8 cellular contexts compared by ENCODE assay signal in genomic region chr6:161748535-161749386, GRCh38.
A peak's percentile ranks its signal among the peaks of the same experiment; 100 is the strongest.
DNase-seq lines count a peak whose midpoint lies in the region; ATAC-seq and TF ChIP-seq lines count a peak whose summit lies in the region.

No MANE protein-coding gene starts in this region.

- H3F3A ChIP-seq in GM23248 (ENCODE audit: insufficient read depth) = no peaks in the 10 kb centered on the region

- H3K4me2 ChIP-seq in GM23248 (ENCODE audit: unreplicated experiment) = no peak overlapping the region

- ATAC-seq in RWPE2 (ENCODE audit: low read depth) = no peak
- peak in 1 of 8 donors; percentile 45 for ATAC-seq in heart right ventricle
- no peak for ATAC-seq in stimulated activated memory B cell treated with anti-CD40 and anti-IgM and Interleukin-4, amounts not matched to agents 10 μg/mL and 1 μg/mL and 100 μg/mL, for 72 hours
- ATAC-seq in HG02938 (IDR thresholded peaks at IDR 0.05; ENCODE audit: unreplicated experiment) = no peak
- no peak for ATAC-seq in GM21390 (IDR thresholded peaks at IDR 0.05; ENCODE audit: unreplicated experiment)

- intact Hi-C loops in heart right ventricle (cut with DNase I) = no loop called here

- no peak overlapping the region for H3K4me3 Mint-ChIP-seq in stimulated activated memory B cell treated with anti-CD40 and anti-IgM and Interleukin-4, amounts not matched to agents 10 μg/mL and 1 μg/mL and 100 μg/mL, for 72 hours

- peak; percentile 14 for TF ChIP-seq CTCF in RWPE2 (IDR thresholded peaks at IDR 0.05; ENCODE audit: poor library complexity, severe bottlenecking)
- TF ChIP-seq CTCF in heart right ventricle (IDR thresholded peaks at IDR 0.05) = peak in 8 of 9 donors; percentile 14 to 66 (median 50)

- H3K9ac ChIP-seq in GM23248 = no peak overlapping the region

- no peaks in the 10 kb centered on the region for H3K4me1 Mint-ChIP-seq in stimulated activated memory B cell treated with anti-CD40 and anti-IgM and Interleukin-4, amounts not matched to agents 10 μg/mL and 1 μg/mL and 100 μg/mL, for 72 hours

- no peaks in the 10 kb centered on the region for H3K9me2 ChIP-seq in GM23248 (ENCODE audit: insufficient read depth)

- WGBS in GM23248 (ENCODE audit: low coverage in 1 of 2, low lambda C conversion rate in 2 of 2, missing lambda C conversion rate in 2 of 2), 2 experiments = 76% methylated on average over 18 of the region's 18 CpGs
- 61 to 63% methylated on average over 18 of the region's 18 CpGs for WGBS in heart right ventricle, 2 donors

- DNase-seq in Ammon's horn (ENCODE audit: low spot score) (peak; percentile 21), GM23248 (peak; percentile 25), RWPE2 (ENCODE audit: low spot score) (no peak), heart right ventricle (peak; percentile 41 to 45)
- DNase-seq in stimulated activated CD4-positive, alpha-beta T cell treated with anti-CD3 and anti-CD28 coated beads, Interleukin-15, amount 100 ng/mL, for 24 hours = peak; percentile 51

- H3K27ac ChIP-seq in GM23248 (no peak overlapping the region), RWPE2 (ENCODE audit: poor library complexity, severe bottlenecking) (no peak overlapping the region), heart right ventricle (no peak overlapping the region)

- no peaks in the 10 kb centered on the region for H3K27me3 ChIP-seq in GM23248 (replicated peaks; ENCODE audit: insufficient read depth)
- H3K27me3 ChIP-seq in RWPE2 (ENCODE audit: insufficient read depth, poor library complexity, severe bottlenecking) = no peaks in the 10 kb centered on the region
- H3K27me3 ChIP-seq in heart right ventricle = no peaks in the 10 kb centered on the region

- H3K36me3 ChIP-seq in GM23248 (ENCODE audit: low read depth) (no peaks in the 10 kb centered on the region), RWPE2 (ENCODE audit: low read depth) (no peaks in the 10 kb centered on the region), heart right ventricle (no peaks in the 10 kb centered on the region)

- H4K20me1 ChIP-seq in GM23248 (ENCODE audit: insufficient read depth) = no peaks in the 10 kb centered on the region

- in situ Hi-C loops in GM23248 (cut with MboI) = no loop called here

- H3K9me3 ChIP-seq in GM23248 (ENCODE audit: low read depth) (no peaks in the 10 kb centered on the region), RWPE2 (ENCODE audit: severe bottlenecking) (no peaks in the 10 kb centered on the region), heart right ventricle (no peaks in the 10 kb centered on the region)

- no peak overlapping the region for H2AFZ ChIP-seq in GM23248

- no peaks in the 10 kb centered on the region for H3K79me2 ChIP-seq in GM23248 (ENCODE audit: insufficient read depth)

- no peak overlapping the region for H3K27ac Mint-ChIP-seq in stimulated activated memory B cell treated with anti-CD40 and anti-IgM and Interleukin-4, amounts not matched to agents 10 μg/mL and 1 μg/mL and 100 μg/mL, for 72 hours

- peaks cover 3% of the 10 kb centered on the region for H3K9me3 Mint-ChIP-seq in stimulated activated memory B cell treated with anti-CD40 and anti-IgM and Interleukin-4, amounts not matched to agents 10 μg/mL and 1 μg/mL and 100 μg/mL, for 72 hours

- H3K4me1 ChIP-seq in GM23248 (ENCODE audit: insufficient read depth) (no peaks in the 10 kb centered on the region), RWPE2 (ENCODE audit: insufficient read depth, poor library complexity, severe bottlenecking) (peaks cover 11% of the 10 kb centered on the region), heart right ventricle (no peaks in the 10 kb centered on the region)

- no peaks in the 10 kb centered on the region for H3K36me3 Mint-ChIP-seq in stimulated activated memory B cell treated with anti-CD40 and anti-IgM and Interleukin-4, amounts not matched to agents 10 μg/mL and 1 μg/mL and 100 μg/mL, for 72 hours

- no peaks in the 10 kb centered on the region for H3K27me3 Mint-ChIP-seq in stimulated activated memory B cell treated with anti-CD40 and anti-IgM and Interleukin-4, amounts not matched to agents 10 μg/mL and 1 μg/mL and 100 μg/mL, for 72 hours

- H3K4me3 ChIP-seq in GM23248 = no peak overlapping the region
- no peak overlapping the region for H3K4me3 ChIP-seq in RWPE2 (ENCODE audit: severe bottlenecking)
- H3K4me3 ChIP-seq in heart right ventricle = no peak overlapping the region
